20 cellular contexts compared by ENCODE assay signal in the genomic region with DNA sequence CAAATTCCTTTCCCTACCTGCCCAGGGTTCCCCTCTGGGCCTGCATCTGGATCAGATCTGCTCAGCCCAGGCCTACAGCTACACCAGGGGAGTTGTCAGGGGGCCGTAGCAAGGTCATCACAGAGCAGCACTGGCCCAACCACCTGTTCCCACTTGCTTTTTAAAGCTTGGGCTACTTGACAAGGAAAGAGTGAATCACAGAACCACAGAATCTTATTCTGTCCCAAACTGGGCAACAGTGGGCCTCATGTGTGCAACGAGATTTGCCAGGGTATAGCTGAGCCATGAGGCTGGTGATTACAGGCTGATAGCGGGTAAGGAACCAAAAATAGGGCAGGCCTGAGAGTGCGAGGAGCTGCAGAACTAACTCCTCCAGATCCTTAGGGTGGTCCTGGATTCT.
DNase-seq lines count a peak whose midpoint lies in the region; ATAC-seq, FAIRE-seq and TF ChIP-seq lines count a peak whose summit lies in the region.
"Had no signal": no experiment of that assay in that cellular context is flagged by ENCODE, and none has a peak within 500 bp of the region (broad histone marks: within the 10 kb centered on the region; RNA-seq: fewer than 3 reads in every experiment).

No MANE protein-coding gene starts in this region.

- H3K4me1 ChIP-seq in colonic mucosa, result no peaks in the 10 kb centered on the region
- no peaks in the 10 kb centered on the region for H3K4me1 ChIP-seq in psoas muscle
- H3K4me1 ChIP-seq in aorta (ENCODE audit: control insufficient read depth in 1 of 2, insufficient read depth in 2 of 2, low read length in 2 of 2), result peaks cover 2 to 7% of the 10 kb centered on the region in 2 donors
- peaks cover 0 to 5% of the 10 kb centered on the region in 2 donors for H3K4me1 ChIP-seq in kidney (ENCODE audit: control insufficient read depth in 1 of 2, insufficient read depth in 1 of 2, low read depth in 1 of 2, low read length in 2 of 2)
- H3K4me1 ChIP-seq: body of pancreas, parathyroid adenoma had no signal

- H3K4me3 ChIP-seq in colonic mucosa, result no peak overlapping the region
- no peak overlapping the region for H3K4me3 ChIP-seq in psoas muscle
- no peak overlapping the region for H3K4me3 ChIP-seq in aorta (ENCODE audit: low read length in 2 of 2)
- no peak overlapping the region for H3K4me3 ChIP-seq in kidney (ENCODE audit: low read length in 2 of 2)
- H3K4me3 ChIP-seq: body of pancreas, mucosa of descending colon had no signal

- FAIRE-seq in kidney (lab: Jason Lieb, UNC), result no peak

- no peak overlapping the region for H3K27ac Mint-ChIP-seq in stimulated activated naive CD8-positive, alpha-beta T cell treated with anti-CD3 and anti-CD28 coated beads, Interleukin-15, amount 100 ng/mL, for 72 hours
- H3K27ac Mint-ChIP-seq: activated CD4-positive, alpha-beta memory T cell treated with anti-CD3 and anti-CD28 coated beads, Interleukin-2, amount 10 ng/mL, durations not matched to agents 7 days and 5 days; activated T-helper 17 cell treated with anti-CD3 and anti-CD28 coated beads, Interleukin-2, amount 50 U/mL, for 72 hours had no signal

- H3K4me1 Mint-ChIP-seq in stimulated activated naive CD8-positive, alpha-beta T cell treated with anti-CD3 and anti-CD28 coated beads, Interleukin-15, amount 100 ng/mL, for 72 hours, result no peaks in the 10 kb centered on the region
- H3K4me1 Mint-ChIP-seq: activated T-helper 17 cell treated with anti-CD3 and anti-CD28 coated beads, Interleukin-2, amount 50 U/mL, for 72 hours had no signal

- H3K27me3 ChIP-seq in colonic mucosa (no peaks in the 10 kb centered on the region), psoas muscle (ENCODE audit: insufficient read depth in 3 of 3, low read length in 2 of 3) (no peaks in the 10 kb centered on the region), aorta (ENCODE audit: control insufficient read depth in 1 of 2, insufficient read depth in 2 of 2, low read length in 1 of 2) (no peaks in the 10 kb centered on the region)
- H3K27me3 ChIP-seq: body of pancreas had no signal

- WGBS in psoas muscle, 3 donors, result 58 to 69% (median 68%) methylated on average over 4 of the region's 4 CpGs
- WGBS in aorta, 2 donors, result 18 to 19% methylated on average over 4 of the region's 4 CpGs

- intact Hi-C loops in colonic mucosa (cut with DNase I), result no loop called here
- intact Hi-C loops in psoas muscle (cut with DNase I), result no loop called here
- intact Hi-C loops in aorta (cut with DNase I), result loop anchor here in 1 of 2 donors (5.0 kb wide), 3 partner anchors 40 to 80 kb away; a partner anchor contains a TSS
- intact Hi-C loops in kidney (cut with DNase I), result no loop called here

- H3K27ac ChIP-seq in colonic mucosa, result peak overlapping the region; percentile 11
- H3K27ac ChIP-seq in psoas muscle, result no peak overlapping the region
- H3K27ac ChIP-seq in aorta (ENCODE audit: low read depth in 1 of 2, low read length in 2 of 2), result peak overlapping the region; percentile 81 to 98
- H3K27ac ChIP-seq in kidney (ENCODE audit: low read depth in 2 of 2, low read length in 2 of 2), result peak overlapping the region in 1 of 2 donors; percentile 76
- H3K27ac ChIP-seq: body of pancreas, parathyroid adenoma had no signal

- no peak overlapping the region for H3K9ac ChIP-seq in colonic mucosa (ENCODE audit: low read depth in 2 of 2, low read length in 2 of 2)
- no peak overlapping the region for H3K9ac ChIP-seq in kidney (ENCODE audit: low read length in 2 of 2)
- H3K9ac ChIP-seq: parathyroid adenoma had no signal

- no peak for DNase-seq in stimulated activated naive CD8-positive, alpha-beta T cell treated with anti-CD3 and anti-CD28 coated beads, Interleukin-15, amount 100 ng/mL, for 72 hours
- DNase-seq in stimulated activated naive CD8-positive, alpha-beta T cell treated with anti-CD3 and anti-CD28 coated beads, Interleukin-15, Interleukin-2, amounts not matched to agents 100 U/mL and 50 U/mL, for 24 hours, result no peak
- DNase-seq in colonic mucosa (no peak), psoas muscle (no peak), aorta (no peak), islet precursor cell (no peak), kidney (no peak)
- DNase-seq: 8988T; activated CD4-positive, alpha-beta memory T cell treated with anti-CD3 and anti-CD28 coated beads, Interleukin-2, amount 10 ng/mL, durations not matched to agents 7 days and 5 days; body of pancreas; effector memory CD4-positive, alpha-beta T cell; GF-D8; glutamatergic neuron; mucosa of descending colon; MV-4-11; NCI-H2171; stimulated activated CD4-positive, alpha-beta T cell treated with anti-CD3 and anti-CD28 coated beads, Interleukin-15, amount 100 ng/mL, for 24 hours had no signal

- H3K4me3 Mint-ChIP-seq in stimulated activated naive CD8-positive, alpha-beta T cell treated with anti-CD3 and anti-CD28 coated beads, Interleukin-15, amount 100 ng/mL, for 72 hours, result no peak overlapping the region
- H3K4me3 Mint-ChIP-seq: activated CD4-positive, alpha-beta memory T cell treated with anti-CD3 and anti-CD28 coated beads, Interleukin-2, amount 10 ng/mL, durations not matched to agents 7 days and 5 days; activated T-helper 17 cell treated with anti-CD3 and anti-CD28 coated beads, Interleukin-2, amount 50 U/mL, for 72 hours had no signal

- ATAC-seq in stimulated activated naive CD8-positive, alpha-beta T cell treated with anti-CD3 and anti-CD28 coated beads, Interleukin-15, amount 100 ng/mL, for 72 hours, result peak; percentile 33
- ATAC-seq in stimulated activated naive CD8-positive, alpha-beta T cell treated with anti-CD3 and anti-CD28 coated beads, Interleukin-15, Interleukin-2, amounts not matched to agents 100 U/mL and 50 U/mL, for 24 hours, result no peak
- ATAC-seq in psoas muscle (peak in 3 of 4 donors; percentile 42 to 67 (median 67)), aorta (ENCODE audit: low FRiP score) (no peak), GM19351 (IDR thresholded peaks at IDR 0.05; ENCODE audit: unreplicated experiment) (no peak)
- ATAC-seq: activated T-helper 17 cell treated with anti-CD3 and anti-CD28 coated beads, Interleukin-2, amount 50 U/mL, for 72 hours; body of pancreas; mucosa of descending colon had no signal

- no peaks in the 10 kb centered on the region for H3K9me3 Mint-ChIP-seq in stimulated activated naive CD8-positive, alpha-beta T cell treated with anti-CD3 and anti-CD28 coated beads, Interleukin-15, amount 100 ng/mL, for 72 hours
- H3K9me3 Mint-ChIP-seq: activated CD4-positive, alpha-beta memory T cell treated with anti-CD3 and anti-CD28 coated beads, Interleukin-2, amount 10 ng/mL, durations not matched to agents 7 days and 5 days; activated T-helper 17 cell treated with anti-CD3 and anti-CD28 coated beads, Interleukin-2, amount 50 U/mL, for 72 hours had no signal

- TF ChIP-seq CTCF in colonic mucosa (IDR thresholded peaks at IDR 0.05), result no peak
- no peak for TF ChIP-seq CTCF in psoas muscle (IDR thresholded peaks at IDR 0.05)
- TF ChIP-seq CTCF in kidney (IDR thresholded peaks at IDR 0.05; ENCODE audit: borderline replicate concordance, extremely low read depth, insufficient read depth), result no peak

- no peaks in the 10 kb centered on the region for H3K27me3 Mint-ChIP-seq in stimulated activated naive CD8-positive, alpha-beta T cell treated with anti-CD3 and anti-CD28 coated beads, Interleukin-15, amount 100 ng/mL, for 72 hours

- no peaks in the 10 kb centered on the region for H3K36me3 ChIP-seq in colonic mucosa
- H3K36me3 ChIP-seq in psoas muscle (ENCODE audit: insufficient read depth in 1 of 2, low read depth in 1 of 2), result no peaks in the 10 kb centered on the region
- H3K36me3 ChIP-seq in aorta (ENCODE audit: control insufficient read depth in 1 of 2, insufficient read depth in 2 of 2, low read length in 1 of 2), result no peaks in the 10 kb centered on the region
- H3K36me3 ChIP-seq in kidney (ENCODE audit: control insufficient read depth in 1 of 2, insufficient read depth in 2 of 2, low read length in 2 of 2), result no peaks in the 10 kb centered on the region

- no peaks in the 10 kb centered on the region for H3K9me3 ChIP-seq in colonic mucosa
- H3K9me3 ChIP-seq in psoas muscle, result no peaks in the 10 kb centered on the region
- no peaks in the 10 kb centered on the region for H3K9me3 ChIP-seq in aorta (ENCODE audit: control insufficient read depth, low read length)
- H3K9me3 ChIP-seq in kidney (ENCODE audit: control insufficient read depth in 1 of 2, low read length in 2 of 2), result peaks cover 0 to 7% of the 10 kb centered on the region in 2 donors
- H3K9me3 ChIP-seq: body of pancreas, mucosa of descending colon had no signal

Comparison
In these comparisons a context has a peak if more than half of its experiments do, and no peak if none do; other contexts are left out.
1. ATAC-seq: peak in stimulated activated naive CD8-positive, alpha-beta T cell treated with anti-CD3 and anti-CD28 coated beads, Interleukin-15, amount 100 ng/mL, for 72 hours (single experiment) and psoas muscle (3 of 4); none in stimulated activated naive CD8-positive, alpha-beta T cell treated with anti-CD3 and anti-CD28 coated beads, Interleukin-15, Interleukin-2, amounts not matched to agents 100 U/mL and 50 U/mL, for 24 hours (single experiment), aorta (single experiment) and GM19351 (single experiment).